20 cellular contexts compared by ENCODE assay signal in the genomic region with DNA sequence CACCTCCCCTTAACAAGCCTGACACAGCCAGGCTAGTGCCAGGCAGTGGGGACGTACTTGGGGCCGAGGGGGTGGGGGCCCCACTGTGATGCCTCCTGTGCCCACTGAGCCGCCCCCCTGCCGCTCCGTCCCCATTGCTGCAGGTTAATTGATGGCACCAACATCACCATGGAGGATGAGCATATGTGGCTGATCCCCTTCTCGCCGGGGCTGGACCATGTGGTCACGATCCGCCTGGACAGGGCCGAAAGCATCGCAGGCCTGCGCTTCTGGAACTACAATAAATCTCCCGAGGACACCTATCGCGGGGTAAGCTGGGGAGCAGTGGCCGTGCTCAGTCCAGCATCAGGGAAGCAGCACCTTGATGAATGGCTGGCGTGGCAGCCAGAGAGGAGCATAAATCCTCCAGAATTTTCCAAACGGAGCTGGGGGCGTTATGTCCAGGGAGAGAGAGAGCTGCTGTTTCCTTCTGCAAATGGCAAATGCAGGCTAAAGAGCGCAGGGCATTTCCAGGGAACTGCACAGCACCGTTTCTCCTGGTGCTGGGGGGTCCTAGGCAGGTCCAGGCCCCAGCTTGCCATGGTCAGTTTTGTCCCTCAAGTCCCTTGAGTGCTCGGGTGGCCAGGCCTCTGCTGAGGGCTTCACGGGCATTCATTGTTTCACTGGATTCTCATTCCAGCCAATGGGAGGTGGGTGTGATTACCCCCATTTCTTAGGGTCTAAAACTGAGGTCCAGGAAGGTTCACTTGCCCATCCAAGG.
DNase-seq lines count a peak whose midpoint lies in the region; TF ChIP-seq lines count a peak whose summit lies in the region.
"Had no signal": no experiment of that assay in that cellular context is flagged by ENCODE, and none has a peak within 500 bp of the region (broad histone marks: within the 10 kb centered on the region; RNA-seq: fewer than 3 reads in every experiment).

No MANE protein-coding gene starts in this region.

- H3K4me1 ChIP-seq in H9 (ENCODE audit: insufficient read depth, low read length) (no peaks in the 10 kb centered on the region), trophoblast cell (ENCODE audit: control insufficient read depth in 1 of 2, insufficient read depth in 2 of 2, low read length in 2 of 2) (peaks cover 14 to 15% of the 10 kb centered on the region in 2 experiments)
- H3K4me1 ChIP-seq: Caco-2 had no signal

- no peaks in the 10 kb centered on the region for H3K23me2 ChIP-seq in H9 (ENCODE audit: insufficient read length, low read depth, low read length, poor library complexity, severe bottlenecking)

- H3K23ac ChIP-seq in H9 (ENCODE audit: insufficient read length, low read depth, low read length) (no peak overlapping the region), trophoblast cell (ENCODE audit: low read length) (no peak overlapping the region)

- H2BK120ac ChIP-seq in H9 (ENCODE audit: low read depth, low read length, poor library complexity, severe bottlenecking), result no peak overlapping the region
- no peak overlapping the region for H2BK120ac ChIP-seq in trophoblast cell (ENCODE audit: insufficient read depth, low read length, poor library complexity)

- H3K27me3 ChIP-seq in H9 (ENCODE audit: insufficient read depth, low read length) (no peaks in the 10 kb centered on the region), trophoblast cell (ENCODE audit: insufficient read depth, low read length) (no peaks in the 10 kb centered on the region)
- H3K27me3 ChIP-seq: BLaER1 had no signal

- no peak for TF ChIP-seq CTCF in H9 (conservative IDR thresholded peaks at IDR 0.05)
- no peak for TF ChIP-seq CTCF in nephron progenitor cell (IDR thresholded peaks at IDR 0.05)
- no peak for TF ChIP-seq CTCF in Calu3 (IDR thresholded peaks at IDR 0.05; ENCODE audit: unreplicated experiment)

- intact Hi-C loops in Calu3 (cut with micrococcal nuclease; ENCODE audit: unreplicated experiment), result no loop called here

- H3K27me3 Mint-ChIP-seq in H9 (ENCODE audit: low read depth) (no peaks in the 10 kb centered on the region; the same call in 1 of the 2 replicates), nephron progenitor cell (ENCODE audit: low read depth, poor library complexity) (no peaks in the 10 kb centered on the region), Calu3 (ENCODE audit: unreplicated experiment) (no peaks in the 10 kb centered on the region)
- H3K27me3 Mint-ChIP-seq: B cell; CD4-positive, CD25-positive, alpha-beta regulatory T cell had no signal

- H3K9me3 ChIP-seq in H9 (ENCODE audit: control insufficient read depth, low read depth, low read length) (no peaks in the 10 kb centered on the region), trophoblast cell (ENCODE audit: insufficient read depth, low read depth, low read length) (no peaks in the 10 kb centered on the region)
- H3K9me3 ChIP-seq: Caco-2 had no signal

- H3K27ac Mint-ChIP-seq in H9 (peak overlapping the region in 1 of 3 experiments; percentile 76; a peak in 1 of 7 replicates), nephron progenitor cell (no peak overlapping the region), Calu3 (ENCODE audit: unreplicated experiment) (no peak overlapping the region)
- H3K27ac Mint-ChIP-seq: B cell; CD8-positive, alpha-beta T cell had no signal

- H2BK12ac ChIP-seq in H9 (ENCODE audit: insufficient read length, low read depth, low read length) (no peak overlapping the region), trophoblast cell (ENCODE audit: low read length) (no peak overlapping the region)

- no peak overlapping the region for H2BK20ac ChIP-seq in H9 (ENCODE audit: low read depth, low read length, poor library complexity, severe bottlenecking)

- no CpG with 5 or more reads among the region's 23 CpGs for WGBS in H9 (ENCODE audit: extremely low coverage, insufficient read length, low lambda C conversion rate)
- WGBS in trophoblast cell (ENCODE audit: extremely low coverage, insufficient coverage, insufficient read length), result no CpG with 5 or more reads among the region's 23 CpGs

- H3K79me1 ChIP-seq in H9 (ENCODE audit: insufficient read depth, low read depth, low read length, poor library complexity, severe bottlenecking) (no peaks in the 10 kb centered on the region), trophoblast cell (ENCODE audit: low read length) (peaks cover 10% of the 10 kb centered on the region)

- no peak overlapping the region for H4K5ac ChIP-seq in H9 (ENCODE audit: insufficient read length, low read depth, low read length)

- peaks cover 17 to 19% of the 10 kb centered on the region in 2 experiments for H3K36me3 ChIP-seq in trophoblast cell (ENCODE audit: control insufficient read depth in 1 of 2, insufficient read depth in 2 of 2, low read length in 2 of 2)

- H4K12ac ChIP-seq in trophoblast cell (ENCODE audit: low read depth, low read length), result no peak overlapping the region

- peak overlapping the region; percentile 25 for H3K4me3 ChIP-seq in trophoblast cell (ENCODE audit: low read depth, low read length)
- H3K4me3 ChIP-seq: BLaER1, GM23248 had no signal

- H3K4me2 ChIP-seq in H9 (ENCODE audit: insufficient read depth, insufficient read length, low read length) (no peak overlapping the region), trophoblast cell (ENCODE audit: low read length) (no peak overlapping the region)
- H3K4me2 ChIP-seq: BLaER1 had no signal

- no peaks in the 10 kb centered on the region for H3K79me2 ChIP-seq in H9 (ENCODE audit: insufficient read depth, low read length)
- no peaks in the 10 kb centered on the region for H3K79me2 ChIP-seq in trophoblast cell (ENCODE audit: control insufficient read depth, insufficient read depth, low read length, poor library complexity)

- H3K4me1 Mint-ChIP-seq in H9 (peaks cover 5 to 6% of the 10 kb centered on the region in 2 experiments), nephron progenitor cell (peaks cover 16% of the 10 kb centered on the region), Calu3 (ENCODE audit: low read depth, unreplicated experiment) (no peaks in the 10 kb centered on the region)
- H3K4me1 Mint-ChIP-seq: B cell; CD4-positive, CD25-positive, alpha-beta regulatory T cell had no signal

- no TSS peak for BruUV-seq in Calu3 (replicated peaks; lab: Mats Ljungman, UMichigan)

- H3K9me3 Mint-ChIP-seq in H9 (peaks cover 9 to 12% of the 10 kb centered on the region in 2 experiments; a peak in 3 of 5 replicates), nephron progenitor cell (peaks cover 20% of the 10 kb centered on the region), Calu3 (ENCODE audit: low read depth, unreplicated experiment) (peaks cover 4% of the 10 kb centered on the region)
- H3K9me3 Mint-ChIP-seq: CD4-positive, CD25-positive, alpha-beta regulatory T cell; CD8-positive, alpha-beta T cell had no signal

- H3K4me3 Mint-ChIP-seq in H9 (no peak overlapping the region), nephron progenitor cell (no peak overlapping the region), Calu3 (ENCODE audit: low read depth, unreplicated experiment) (no peak overlapping the region)
- H3K4me3 Mint-ChIP-seq: B cell; CD4-positive, CD25-positive, alpha-beta regulatory T cell; CD8-positive, alpha-beta T cell had no signal

- H4K91ac ChIP-seq in H9 (ENCODE audit: insufficient read length, low read depth, low read length), result no peak overlapping the region
- no peak overlapping the region for H4K91ac ChIP-seq in trophoblast cell (ENCODE audit: low read depth, low read length)

- H2BK15ac ChIP-seq in H9 (ENCODE audit: low read depth, low read length), result no peak overlapping the region

- H3K56ac ChIP-seq in H9 (ENCODE audit: insufficient read length, low read depth, low read length), result no peak overlapping the region

- H3T11ph ChIP-seq in H9 (ENCODE audit: low read length), result no peak overlapping the region

- H3K27ac ChIP-seq in H9 (ENCODE audit: insufficient read length, low read depth, low read length) (no peak overlapping the region), trophoblast cell (ENCODE audit: low read depth, low read length) (no peak overlapping the region)
- H3K27ac ChIP-seq: 22Rv1, C4-2B, GM23248 had no signal

- H3K4ac ChIP-seq in H9 (ENCODE audit: low read depth, low read length), result no peak overlapping the region
- H3K4ac ChIP-seq in trophoblast cell (ENCODE audit: low read depth, low read length), result no peak overlapping the region

- H2AK5ac ChIP-seq in H9 (ENCODE audit: insufficient read length, low read length) (no peak overlapping the region), trophoblast cell (ENCODE audit: low read length) (no peak overlapping the region)

- no peaks in the 10 kb centered on the region for H4K20me1 ChIP-seq in H9 (ENCODE audit: control insufficient read depth, insufficient read depth, insufficient read length)
- H4K20me1 ChIP-seq: BLaER1 had no signal

- H3K36me3 Mint-ChIP-seq in H9 (ENCODE audit: insufficient read depth in 1 of 3, low read depth in 3 of 3) (peaks cover 18 to 22% (median 19%) of the 10 kb centered on the region in 3 experiments; a peak in 6 of 7 replicates), nephron progenitor cell (ENCODE audit: low read depth) (peaks cover 58% of the 10 kb centered on the region), Calu3 (ENCODE audit: insufficient read depth, unreplicated experiment) (peaks cover 7% of the 10 kb centered on the region)

- no peak overlapping the region for H4K8ac ChIP-seq in H9 (replicated peaks; ENCODE audit: insufficient read length, low read depth, low read length)
- H4K8ac ChIP-seq in trophoblast cell (ENCODE audit: low read depth, low read length), result no peak overlapping the region

- H2BK5ac ChIP-seq in H9 (ENCODE audit: insufficient read length, low read length), result no peak overlapping the region
- H2BK5ac ChIP-seq in trophoblast cell (ENCODE audit: low read depth, low read length, poor library complexity), result no peak overlapping the region

- H2AFZ ChIP-seq in H9 (ENCODE audit: low read length), result no peak overlapping the region
- H2AFZ ChIP-seq in trophoblast cell (ENCODE audit: insufficient read depth, low read length, poor library complexity), result no peak overlapping the region
- H2AFZ ChIP-seq: GM23248 had no signal

- CTCF ChIA-PET in Calu3 (lab: Charles Lee), result interaction anchor here (0.6 kb wide), 1 partner anchor 101 kb away, joined by 6 read pairs; no protein-coding TSS in a partner anchor

- no peak for DNase-seq in H9
- peak; percentile 45 for DNase-seq in left kidney (ENCODE audit: low read depth, low spot score)
- peak; percentile 39 for DNase-seq in nephron progenitor cell
- DNase-seq in trophoblast cell, result no peak
- DNase-seq in foreskin melanocyte, result no peak
- DNase-seq in DMS 273 treated with DMSO at 0.1 percent for 48 hours (lab: John Stamatoyannopoulos, UW), result no peak
- DNase-seq in Calu3, result no peak
- DNase-seq in SIG-M5 (lab: John Stamatoyannopoulos, UW), result no peak
- DNase-seq: Caco-2; CD4-positive, CD25-positive, alpha-beta regulatory T cell; CD8-positive, alpha-beta T cell; DMS53; DMS79 treated with DMSO at 0.1 percent for 48 hours; GF-D8; GM23248; H7 had no signal

- no peak overlapping the region for H3K9ac ChIP-seq in H9 (ENCODE audit: extremely low read depth, insufficient read length, low read length)
- H3K9ac ChIP-seq in trophoblast cell (ENCODE audit: low read length), result no peak overlapping the region
- H3K9ac ChIP-seq: BLaER1, GM23248 had no signal

- H3K18ac ChIP-seq in H9 (ENCODE audit: insufficient read length, low read depth, low read length), result peak overlapping the region; percentile 7
- H3K18ac ChIP-seq in trophoblast cell (ENCODE audit: low read length), result no peak overlapping the region

- no peak overlapping the region for H3K14ac ChIP-seq in H9 (ENCODE audit: insufficient read depth, low read length)
- H3K14ac ChIP-seq in trophoblast cell (ENCODE audit: low read length), result no peak overlapping the region

Comparison
In these comparisons a context has a peak if more than half of its experiments do, and no peak if none do; other contexts are left out.
1. DNase-seq: peak in left kidney (single experiment) and nephron progenitor cell (single experiment); none in H9 (single experiment), trophoblast cell (0 of 2), foreskin melanocyte (single experiment), DMS 273 treated with DMSO at 0.1 percent for 48 hours (single experiment), Calu3 (single experiment) and SIG-M5 (single experiment).